20 cellular contexts compared by ENCODE assay signal in the genomic region with DNA sequence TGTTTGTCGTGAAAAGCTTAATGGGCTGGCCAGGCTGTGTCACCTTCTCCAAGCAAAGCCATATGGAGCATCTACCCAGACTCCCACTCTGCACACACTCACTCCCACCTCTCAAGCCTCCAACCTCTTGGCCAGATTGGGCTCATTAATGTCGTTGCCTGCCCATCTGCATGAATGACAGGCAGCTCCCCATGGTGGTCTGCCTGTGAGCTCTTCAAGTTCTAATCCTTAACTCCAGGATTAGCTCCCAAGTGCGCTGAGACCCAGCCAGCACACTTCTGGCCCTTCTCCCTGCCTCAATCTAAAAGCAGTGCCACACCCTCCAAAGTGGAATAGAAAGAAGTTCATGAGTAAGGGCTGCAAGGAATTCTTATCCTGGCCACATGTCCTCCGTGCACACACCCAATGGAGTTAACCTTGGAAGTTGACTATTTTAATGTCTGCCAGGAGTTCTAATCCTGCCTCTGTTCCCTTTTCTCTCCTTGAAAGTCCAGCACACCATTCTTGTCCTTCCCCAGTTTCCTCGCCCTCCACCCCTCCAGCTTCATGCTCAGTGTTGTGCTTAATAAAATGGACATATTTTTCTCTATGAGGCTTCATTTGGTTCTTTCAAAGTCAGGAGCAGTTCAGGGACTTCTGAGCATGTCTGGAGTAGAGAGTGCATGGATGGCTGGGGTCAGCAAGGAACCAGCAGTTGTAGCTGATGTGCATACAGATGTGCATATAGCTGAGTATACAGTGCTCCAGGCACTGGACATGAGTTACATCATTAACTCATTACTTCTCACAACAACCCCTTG. TPM values are rescaled to one million over a fixed set of nuclear protein-coding genes. Genes with fewer than 3 reads are reported as not detected.
"Had no signal": no experiment of that assay in that cellular context is flagged by ENCODE, and none has a peak within 500 bp of the region (broad histone marks: within the 10 kb centered on the region; RNA-seq: fewer than 3 reads in every experiment).

No MANE protein-coding gene starts in this region.

- H3K4me3 Mint-ChIP-seq: activated CD4-positive, alpha-beta T cell treated with anti-CD3 and anti-CD28 coated beads for 36 hours; activated CD8-positive, alpha-beta T cell treated with anti-CD3 and anti-CD28 coated beads for 36 hours; activated naive CD8-positive, alpha-beta T cell; activated T-cell treated with anti-CD3 and anti-CD28 coated beads, Interleukin-2, amount 50 U/mL, for 4 hours; brain; stimulated activated memory B cell treated with anti-CD40 and anti-IgM and Interleukin-4, amounts not matched to agents 10 μg/mL and 1 μg/mL and 100 μg/mL, for 72 hours; T-helper 17 cell had no signal

- FAIRE-seq: endothelial cell of umbilical vein had no signal

- H3K4me3 ChIP-seq: hepatocyte, left lung, thyroid gland, vagina had no signal

- H3K9ac ChIP-seq: parathyroid adenoma had no signal

- H3K36me3 ChIP-seq: neutrophil, thyroid gland, vagina had no signal

- ATAC-seq: activated CD4-positive, alpha-beta T cell treated with anti-CD3 and anti-CD28 coated beads for 36 hours; activated CD8-positive, alpha-beta T cell treated with anti-CD3 and anti-CD28 coated beads for 36 hours; activated T-cell treated with anti-CD3 and anti-CD28 coated beads, Interleukin-2, amount 50 U/mL, for 4 hours; left lung; naive thymus-derived CD4-positive, alpha-beta T cell; stimulated activated memory B cell treated with anti-CD40 and anti-IgM and Interleukin-4, amounts not matched to agents 10 μg/mL and 1 μg/mL and 100 μg/mL, for 72 hours; T-helper 17 cell had no signal

- H3K4me1 ChIP-seq: parathyroid adenoma, vagina had no signal

- H2AFZ ChIP-seq: hepatocyte, parathyroid adenoma had no signal

- H3K27ac Mint-ChIP-seq: activated CD4-positive, alpha-beta T cell treated with anti-CD3 and anti-CD28 coated beads for 36 hours; activated CD8-positive, alpha-beta T cell treated with anti-CD3 and anti-CD28 coated beads for 36 hours; activated naive CD8-positive, alpha-beta T cell; naive thymus-derived CD4-positive, alpha-beta T cell; stimulated activated memory B cell treated with anti-CD40 and anti-IgM and Interleukin-4, amounts not matched to agents 10 μg/mL and 1 μg/mL and 100 μg/mL, for 72 hours; T-helper 17 cell had no signal

- H3K27me3 Mint-ChIP-seq: activated CD8-positive, alpha-beta T cell treated with anti-CD3 and anti-CD28 coated beads for 36 hours; activated naive CD8-positive, alpha-beta T cell; brain; T-helper 17 cell had no signal

- H3K9me3 Mint-ChIP-seq: activated CD8-positive, alpha-beta T cell treated with anti-CD3 and anti-CD28 coated beads for 36 hours; activated T-cell treated with anti-CD3 and anti-CD28 coated beads, Interleukin-2, amount 50 U/mL, for 4 hours; stimulated activated memory B cell treated with anti-CD40 and anti-IgM and Interleukin-4, amounts not matched to agents 10 μg/mL and 1 μg/mL and 100 μg/mL, for 72 hours had no signal

- H3K4me2 ChIP-seq: hepatocyte had no signal

- H3K79me2 ChIP-seq: hepatocyte, parathyroid adenoma had no signal

- H3K36me3 Mint-ChIP-seq: stimulated activated memory B cell treated with anti-CD40 and anti-IgM and Interleukin-4, amounts not matched to agents 10 μg/mL and 1 μg/mL and 100 μg/mL, for 72 hours had no signal

- H3K27ac ChIP-seq: hepatocyte, left lung, neutrophil, parathyroid adenoma, thyroid gland, vagina had no signal

- H3K27me3 ChIP-seq: hepatocyte, left lung, thyroid gland, vagina had no signal

- DNase-seq: activated CD4-positive, alpha-beta T cell treated with anti-CD3 and anti-CD28 coated beads for 36 hours; activated CD8-positive, alpha-beta T cell treated with anti-CD3 and anti-CD28 coated beads for 36 hours; activated effector memory CD4-positive, alpha-beta T cell treated with anti-CD3 and anti-CD28 coated beads, Interleukin-2, amount 50 U/mL, for 16 hours; activated T-cell treated with anti-CD3 and anti-CD28 coated beads, Interleukin-2, amount 50 U/mL, for 4 hours; amniotic stem cell; effector CD8-positive, alpha-beta T cell; islet precursor cell; left lung; naive thymus-derived CD4-positive, alpha-beta T cell; stimulated activated CD4-positive, alpha-beta T cell treated with anti-CD3 and anti-CD28 coated beads, Interleukin-2, amount 100 ng/mL, for 48 hours; T-helper 17 cell; thyroid gland had no signal

- H3K9me3 ChIP-seq: left lung, neutrophil, thyroid gland, vagina had no signal

- H3K4me1 Mint-ChIP-seq: stimulated activated memory B cell treated with anti-CD40 and anti-IgM and Interleukin-4, amounts not matched to agents 10 μg/mL and 1 μg/mL and 100 μg/mL, for 72 hours had no signal

RNA-seq across cellular contexts. Expression of a gene that starts 30.0 kb away (rescaled TPM):
- total RNA-seq: activated CD8-positive, alpha-beta T cell treated with anti-CD3 and anti-CD28 coated beads for 36 hours; endothelial cell of umbilical vein; naive thymus-derived CD4-positive, alpha-beta T cell; T-helper 17 cell; thyroid gland; vagina had no signal
- polyA plus RNA-seq: endothelial cell of umbilical vein; naive thymus-derived CD4-positive, alpha-beta T cell had no signal
